8 cellular contexts compared by ENCODE assay signal in genomic region chr5:39080597-39081204, GRCh38. TPM values are rescaled to one million over a fixed set of nuclear protein-coding genes. Genes with fewer than 3 reads are reported as not detected.
DNase-seq lines count a peak whose midpoint lies in the region; ATAC-seq, FAIRE-seq and TF ChIP-seq lines count a peak whose summit lies in the region.

No MANE protein-coding gene starts in this region.

- TF ChIP-seq CTCF in ascending aorta (IDR thresholded peaks at IDR 0.05): peak; percentile 72 to 83 (median 77)
- TF ChIP-seq CTCF in heart left ventricle (IDR thresholded peaks at IDR 0.05): peak; percentile 73 to 94 (median 82)
- peak; percentile 66 to 79 (median 72) for TF ChIP-seq CTCF in prostate gland (IDR thresholded peaks at IDR 0.05)

- no peak overlapping the region for H3K4me3 ChIP-seq in ascending aorta
- no peak overlapping the region for H3K4me3 ChIP-seq in heart left ventricle
- H3K4me3 ChIP-seq in prostate gland: no peak overlapping the region

- peak; percentile 99 for FAIRE-seq in H54 (lab: Jason Lieb, UNC)

- H3K36me3 ChIP-seq in ascending aorta: no peaks in the 10 kb centered on the region
- H3K36me3 ChIP-seq in heart left ventricle: no peaks in the 10 kb centered on the region
- no peaks in the 10 kb centered on the region for H3K36me3 ChIP-seq in prostate gland

- WGBS in heart left ventricle, 4 donors: 6 to 10% (median 9%) methylated on average over 3 of the region's 3 CpGs
- 7% methylated on average over 3 of the region's 3 CpGs for WGBS in prostate gland

- H3K27me3 ChIP-seq in ascending aorta: no peaks in the 10 kb centered on the region
- H3K27me3 ChIP-seq in heart left ventricle: no peaks in the 10 kb centered on the region
- no peaks in the 10 kb centered on the region for H3K27me3 ChIP-seq in prostate gland (replicated peaks; ENCODE audit: insufficient read depth)

- intact Hi-C loops in ascending aorta (cut with DNase I) (loop anchor here (1.0 to 5.0 kb wide), 2 partner anchors 73 to 86 kb away; no protein-coding TSS in a partner anchor), heart left ventricle (cut with DNase I) (loop anchor here in 9 of 10 donors (1.0 to 5.0 kb wide), 8 partner anchors 73 to 88 kb away; no protein-coding TSS in a partner anchor), prostate gland (cut with DNase I) (loop anchor here (1.0 kb wide), 1 partner anchor 86 kb away; no protein-coding TSS in a partner anchor)

- ATAC-seq in heart left ventricle: peak; percentile 61 to 87 (median 82)
- ATAC-seq in GM21825 (IDR thresholded peaks at IDR 0.05; ENCODE audit: unreplicated experiment): no peak
- no peak for ATAC-seq in HG02884 (IDR thresholded peaks at IDR 0.05; ENCODE audit: unreplicated experiment)

- DNase-seq in EL (peak; percentile 64), H54 (ENCODE audit: insufficient read length, low spot score) (no peak), NCI-H510A (lab: John Stamatoyannopoulos, UW) (peak; percentile 17), ascending aorta (ENCODE audit: low spot score in 2 of 2) (no peak), heart left ventricle (peak in 3 of 5 donors; percentile 49 to 58 (median 55)), prostate gland (ENCODE audit: low spot score) (peak; percentile 15)

- no peak for TF ChIP-seq POLR2A in H54 (IDR thresholded peaks at IDR 0.05; ENCODE audit: low read depth, low read length)
- TF ChIP-seq POLR2A in heart left ventricle (IDR thresholded peaks at IDR 0.05): no peak
- TF ChIP-seq POLR2A in prostate gland (IDR thresholded peaks at IDR 0.05): no peak

- H3K4me1 ChIP-seq in ascending aorta (peaks cover 0 to 5% of the 10 kb centered on the region in 2 donors), heart left ventricle (peaks cover 0 to 25% (median 3%) of the 10 kb centered on the region in 12 donors), prostate gland (replicated peaks) (no peaks in the 10 kb centered on the region)

- H3K9me3 ChIP-seq in ascending aorta: no peaks in the 10 kb centered on the region
- no peaks in the 10 kb centered on the region for H3K9me3 ChIP-seq in heart left ventricle
- no peaks in the 10 kb centered on the region for H3K9me3 ChIP-seq in prostate gland

- H3K27ac ChIP-seq in ascending aorta (no peak overlapping the region), heart left ventricle (no peak overlapping the region), prostate gland (no peak overlapping the region)

RNA-seq across cellular contexts. Expression of gene RICTOR, which starts 6.5 kb away (rescaled TPM):
- total RNA-seq in ascending aorta (12.1 TPM), heart left ventricle (10 to 100 TPM; 20.6 to 76.3 (median 34.2) TPM), prostate gland (10 to 100 TPM; 21.5 to 36.8 TPM)
- 10 to 100 TPM in 1 of 2 donors, 1 to 10 TPM in 1; 6.8 to 11.5 TPM for polyA plus RNA-seq in heart left ventricle

Comparison
In these comparisons a context has a peak if more than half of its experiments do, and no peak if none do; other contexts are left out.
1. DNase-seq: peak in EL (single experiment), NCI-H510A (single experiment), heart left ventricle (3 of 5) and prostate gland (single experiment); none in H54 (single experiment) and ascending aorta (0 of 2).
2. ATAC-seq: peak in heart left ventricle (4 of 4); none in GM21825 (single experiment) and HG02884 (single experiment).
3. Peak in every context shown above with its lines, with median percentiles within 50 percentile points of each other: CTCF ChIP-seq.